ENCODE assay signal across 22 cellular contexts in genomic region chr5:78824826-78825225, GRCh38.
DNase-seq lines count a peak whose midpoint lies in the region; ATAC-seq and TF ChIP-seq lines count a peak whose summit lies in the region.
"Had no signal": no experiment of that assay in that cellular context is flagged by ENCODE, and none has a peak within 500 bp of the region (broad histone marks: within the 10 kb centered on the region; RNA-seq: fewer than 3 reads in every experiment).

No MANE protein-coding gene starts in this region.

- peak overlapping the region; percentile 56 for H3K27ac Mint-ChIP-seq in chondrocyte (ENCODE audit: unreplicated experiment)
- H3K27ac Mint-ChIP-seq: activated naive CD8-positive, alpha-beta T cell treated with anti-CD3 and anti-CD28 coated beads, Interleukin-2, amount 50 U/mL, for 24 hours; activated T-helper 1 cell treated with anti-CD3 and anti-CD28 coated beads, Interleukin-12 subunit alpha, Interleukin-12 subunit beta, Interleukin-2, Interleukin-4 antibody, amounts not matched to agents 30 ng/mL and 10 ng/mL and 1 ng/mL, durations not matched to agents 14 hours and 24 hours and 36 hours had no signal

- no peak overlapping the region for H4K8ac ChIP-seq in mesenchymal stem cell (ENCODE audit: low read length)

- no peak for TF ChIP-seq EP300 in SK-N-SH (IDR thresholded peaks at IDR 0.05; ENCODE audit: borderline replicate concordance in 1 of 2, low read depth in 1 of 2, low read length in 1 of 2)

- H2BK12ac ChIP-seq in mesenchymal stem cell (ENCODE audit: low read length in 2 of 2) = no peak overlapping the region

- no peaks in the 10 kb centered on the region for H3K9me2 ChIP-seq in SK-N-SH

- H3K27ac ChIP-seq in SK-N-SH (ENCODE audit: low read depth in 2 of 2, low read length in 1 of 2) (peak overlapping the region in 1 of 2 experiments; percentile 34; a peak in 2 of 4 replicates), mesenchymal stem cell (ENCODE audit: low read length, poor library complexity, severe bottlenecking) (no peak overlapping the region), vagina (peak overlapping the region; percentile 30)
- H3K27ac ChIP-seq: 22Rv1, C4-2B, parathyroid adenoma, spleen, transverse colon had no signal

- no peaks in the 10 kb centered on the region for H4K20me1 ChIP-seq in SK-N-SH (ENCODE audit: insufficient read depth)

- intact Hi-C loops in vagina (cut with DNase I) = no loop called here

- H2BK5ac ChIP-seq in mesenchymal stem cell (ENCODE audit: low read depth, low read length, poor library complexity, severe bottlenecking) = no peak overlapping the region

- CTCF ChIA-PET in SK-N-SH (lab: Yijun Ruan, JAX) = interaction anchor here (1.8 kb wide), 1 partner anchor 16 kb away, joined by 6 read pairs; no protein-coding TSS in a partner anchor

- H3K79me2 ChIP-seq in SK-N-SH (ENCODE audit: insufficient read depth) = no peaks in the 10 kb centered on the region
- H3K79me2 ChIP-seq: parathyroid adenoma had no signal

- no peak overlapping the region for H2AK5ac ChIP-seq in mesenchymal stem cell (ENCODE audit: low read length, severe bottlenecking)

- no peak overlapping the region for H2BK15ac ChIP-seq in mesenchymal stem cell (ENCODE audit: low read depth, poor library complexity, severe bottlenecking)

- H3K9me3 ChIP-seq in SK-N-SH (no peaks in the 10 kb centered on the region), mesenchymal stem cell (ENCODE audit: control insufficient read depth, low read length) (peaks cover 3% of the 10 kb centered on the region), vagina (no peaks in the 10 kb centered on the region)
- H3K9me3 ChIP-seq: HAP-1, transverse colon had no signal

- peaks cover 27% of the 10 kb centered on the region for H3K4me1 Mint-ChIP-seq in chondrocyte (ENCODE audit: low read depth)

- H3K79me1 ChIP-seq in mesenchymal stem cell (replicated peaks; ENCODE audit: low read length, poor library complexity, severe bottlenecking) = peaks cover 1% of the 10 kb centered on the region

- H3K4me3 Mint-ChIP-seq in chondrocyte (ENCODE audit: unreplicated experiment) = no peak overlapping the region
- H3K4me3 Mint-ChIP-seq: activated naive CD8-positive, alpha-beta T cell treated with anti-CD3 and anti-CD28 coated beads, Interleukin-2, amount 50 U/mL, for 24 hours; activated T-helper 1 cell treated with anti-CD3 and anti-CD28 coated beads, Interleukin-12 subunit alpha, Interleukin-12 subunit beta, Interleukin-2, Interleukin-4 antibody, amounts not matched to agents 30 ng/mL and 10 ng/mL and 1 ng/mL, durations not matched to agents 14 hours and 24 hours and 36 hours had no signal

- TF ChIP-seq POLR2A in vagina (IDR thresholded peaks at IDR 0.05) = no peak

- H3K9ac ChIP-seq in SK-N-SH = no peak overlapping the region
- peak overlapping the region; percentile 19 for H3K9ac ChIP-seq in mesenchymal stem cell (ENCODE audit: low read length)
- H3K9ac ChIP-seq: parathyroid adenoma had no signal

- H3K4me1 ChIP-seq in SK-N-SH (ENCODE audit: control insufficient read depth in 1 of 2, insufficient read depth in 2 of 2, low read depth in 1 of 2, low read length in 1 of 2) (peaks cover 0 to 2% of the 10 kb centered on the region in 2 experiments; a peak in 2 of 4 replicates), mesenchymal stem cell (ENCODE audit: control insufficient read depth, insufficient read depth, low read depth, low read length) (no peaks in the 10 kb centered on the region), vagina (peaks cover 11% of the 10 kb centered on the region)
- H3K4me1 ChIP-seq: parathyroid adenoma had no signal

- no peak for TF ChIP-seq RAD21 in SK-N-SH (IDR thresholded peaks at IDR 0.05; ENCODE audit: low read length)

- H3F3A ChIP-seq in SK-N-SH (replicated peaks; ENCODE audit: insufficient read depth) = no peaks in the 10 kb centered on the region

- no peak overlapping the region for H3K4me2 ChIP-seq in SK-N-SH
- no peak overlapping the region for H3K4me2 ChIP-seq in mesenchymal stem cell (ENCODE audit: low read length, poor library complexity, severe bottlenecking)

- peaks cover 5% of the 10 kb centered on the region for H3K9me3 Mint-ChIP-seq in chondrocyte (ENCODE audit: low read depth)
- H3K9me3 Mint-ChIP-seq: activated naive CD8-positive, alpha-beta T cell treated with anti-CD3 and anti-CD28 coated beads, Interleukin-2, amount 50 U/mL, for 24 hours; activated T-helper 1 cell treated with anti-CD3 and anti-CD28 coated beads, Interleukin-12 subunit alpha, Interleukin-12 subunit beta, Interleukin-2, Interleukin-4 antibody, amounts not matched to agents 30 ng/mL and 10 ng/mL and 1 ng/mL, durations not matched to agents 14 hours and 24 hours and 36 hours had no signal

- no peak overlapping the region for H4K91ac ChIP-seq in mesenchymal stem cell (ENCODE audit: low read length)

- no peak overlapping the region for H3K23ac ChIP-seq in mesenchymal stem cell (ENCODE audit: low read length in 2 of 2)

- H3K27me3 ChIP-seq in SK-N-SH (ENCODE audit: insufficient read depth) (no peaks in the 10 kb centered on the region), mesenchymal stem cell (ENCODE audit: control insufficient read depth in 1 of 2, insufficient read depth in 1 of 2, low read length in 2 of 2) (no peaks in the 10 kb centered on the region), vagina (no peaks in the 10 kb centered on the region)
- H3K27me3 ChIP-seq: spleen, transverse colon had no signal

- no peak overlapping the region for H3K14ac ChIP-seq in mesenchymal stem cell (ENCODE audit: low read length in 2 of 2)

- H2AFZ ChIP-seq in SK-N-SH (ENCODE audit: low read depth) = no peak overlapping the region
- no peak overlapping the region for H2AFZ ChIP-seq in mesenchymal stem cell (ENCODE audit: low read depth, low read length)
- H2AFZ ChIP-seq: parathyroid adenoma had no signal

- H3K27me3 Mint-ChIP-seq in chondrocyte (ENCODE audit: low read depth) = no peaks in the 10 kb centered on the region
- H3K27me3 Mint-ChIP-seq: activated naive CD8-positive, alpha-beta T cell treated with anti-CD3 and anti-CD28 coated beads, Interleukin-2, amount 50 U/mL, for 24 hours had no signal

- DNase-seq in SK-N-SH (no peak), chondrocyte (ENCODE audit: low spot score) (no peak), mesenchymal stem cell (peak; percentile 34), vagina (ENCODE audit: extremely low spot score in 2 of 2) (no peak), GDM1 (lab: John Stamatoyannopoulos, UW) (no peak)
- no peak for DNase-seq in NK-92 treated with Interleukin-12 subunit alpha and Interleukin-12 subunit beta, amount 100 ng/mL, for 24 hours (lab: John Stamatoyannopoulos, UW)
- DNase-seq: activated naive CD8-positive, alpha-beta T cell treated with anti-CD3 and anti-CD28 coated beads, Interleukin-2, amount 50 U/mL, for 24 hours; foreskin melanocyte; left cardiac atrium; NCI-H1417; NCI-H69; RPMI8226; spleen; T-helper 1 cell; transverse colon had no signal

- WGBS in SK-N-SH (ENCODE audit: low lambda C conversion rate) = 84% methylated on average over 2 of the region's 2 CpGs
- WGBS in mesenchymal stem cell = no CpG with 5 or more reads among the region's 2 CpGs

- no peak overlapping the region for H3K4ac ChIP-seq in mesenchymal stem cell (ENCODE audit: low read depth in 1 of 2, low read length in 2 of 2)

- no peak overlapping the region for H3K18ac ChIP-seq in mesenchymal stem cell (ENCODE audit: low read depth in 1 of 2, low read length in 2 of 2)

- POLR2A ChIA-PET in SK-N-SH (lab: Yijun Ruan, JAX) = interaction anchor here (0.6 kb wide), 1 partner anchor 1779 kb away, joined by 3 read pairs; no protein-coding TSS in a partner anchor

- no peak overlapping the region for H2BK120ac ChIP-seq in mesenchymal stem cell (ENCODE audit: low read depth, low read length)

- H3K36me3 Mint-ChIP-seq in chondrocyte (ENCODE audit: low read depth) = peaks cover 1% of the 10 kb centered on the region

- TF ChIP-seq CTCF in SK-N-SH (IDR thresholded peaks at IDR 0.05) = no peak
- TF ChIP-seq CTCF in chondrocyte (IDR thresholded peaks at IDR 0.05) = no peak
- TF ChIP-seq CTCF in vagina (IDR thresholded peaks at IDR 0.05) = no peak

- ATAC-seq in SK-N-SH treated with all-trans-retinoic acid at 6 μM for 48 hours = peak; percentile 24; the same call in 1 of the 3 replicates
- no peak for ATAC-seq in GM18517 (IDR thresholded peaks at IDR 0.05; ENCODE audit: unreplicated experiment)
- ATAC-seq: activated naive CD8-positive, alpha-beta T cell treated with anti-CD3 and anti-CD28 coated beads, Interleukin-2, amount 50 U/mL, for 24 hours had no signal

- H3K4me3 ChIP-seq in SK-N-SH (ENCODE audit: low read depth in 2 of 2, low read length in 1 of 2) (no peak overlapping the region), mesenchymal stem cell (ENCODE audit: insufficient read depth in 1 of 2, low read depth in 1 of 2, low read length in 2 of 2) (no peak overlapping the region), vagina (no peak overlapping the region)
- H3K4me3 ChIP-seq: HAP-1, spleen, transverse colon had no signal

- H3K36me3 ChIP-seq in SK-N-SH (replicated peaks in 1 of 2; ENCODE audit: control insufficient read depth in 1 of 2, insufficient read depth in 2 of 2, low read length in 1 of 2) (no peaks in the 10 kb centered on the region), mesenchymal stem cell (ENCODE audit: control insufficient read depth in 1 of 2, insufficient read depth in 2 of 2, low read depth in 1 of 2, low read length in 2 of 2) (no peaks in the 10 kb centered on the region), vagina (no peaks in the 10 kb centered on the region)
- H3K36me3 ChIP-seq: HAP-1, transverse colon had no signal

TF ChIP-seq in SK-N-SH, 30 proteins besides CTCF, POLR2A, EP300 and RAD21:
- no peak for TF ChIP-seq TEAD4 (IDR thresholded peaks at IDR 0.05; ENCODE audit: borderline replicate concordance, insufficient read depth)
- no peak for TF ChIP-seq MAX (IDR thresholded peaks at IDR 0.05; ENCODE audit: low read depth)
